Comparison of ENCODE assay signal across 5 cellular contexts in the genomic region with DNA sequence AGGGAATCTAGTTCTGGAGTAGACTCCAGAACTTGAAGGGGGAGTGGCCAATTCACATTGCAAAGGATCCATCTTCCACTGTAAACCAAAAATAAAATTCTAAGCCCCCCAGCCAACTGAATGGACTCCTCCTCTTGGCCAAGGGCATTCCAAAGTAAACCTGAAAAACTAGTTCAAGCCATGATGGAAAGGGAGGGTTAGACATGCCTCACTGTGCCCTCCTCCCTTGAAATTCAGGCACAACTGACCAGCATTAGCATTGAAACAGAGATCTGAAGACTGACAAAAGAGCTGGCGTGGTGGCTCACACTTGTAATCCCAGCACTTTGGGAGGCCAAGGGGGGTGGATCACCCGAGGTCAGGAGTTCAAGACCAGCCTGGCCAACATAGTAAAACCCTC. TPM values are rescaled to one million over a fixed set of nuclear protein-coding genes. Genes with fewer than 3 reads are reported as not detected.
"Had no signal": no experiment of that assay in that cellular context is flagged by ENCODE, and none has a peak within 500 bp of the region (broad histone marks: within the 10 kb centered on the region; RNA-seq: fewer than 3 reads in every experiment).

No MANE protein-coding gene starts in this region.

RNA-seq across cellular contexts. Expression of a gene that starts 19.5 kb away (rescaled TPM):
- total RNA-seq: HT1080, IMR-90 had no signal
- polyA plus RNA-seq: IgD-negative memory B cell, IMR-90 had no signal

RNA-seq across cellular contexts. Expression of a gene that starts 35.6 kb away (rescaled TPM):
- total RNA-seq: HepG2, HT-29, HT1080, IMR-90 had no signal
- polyA plus RNA-seq: HepG2, IgD-negative memory B cell, IMR-90 had no signal
